ENCODE assay signal across 15 cellular contexts in the genomic region with DNA sequence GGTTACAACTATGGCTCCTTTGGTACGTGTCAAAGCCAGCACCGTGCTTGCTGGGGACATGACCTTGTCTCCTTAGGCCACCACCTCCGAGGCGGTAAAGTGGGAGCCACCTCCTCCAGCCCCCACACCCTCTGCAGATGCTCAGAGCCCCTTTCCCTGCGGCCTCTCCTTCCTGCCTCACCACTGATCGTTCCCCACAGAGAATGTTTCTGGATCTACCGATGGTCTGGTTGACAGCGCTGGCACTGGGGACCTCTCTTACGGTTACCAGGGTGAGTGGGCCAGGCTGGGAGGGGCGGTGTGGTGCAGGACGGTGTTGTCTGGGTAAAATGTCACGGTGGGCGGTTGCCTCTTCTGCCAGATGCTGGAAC. TPM values are rescaled to one million over a fixed set of nuclear protein-coding genes. Genes with fewer than 3 reads are reported as not detected.
A peak's percentile ranks its signal among the peaks of the same experiment; 100 is the strongest.
DNase-seq lines count a peak whose midpoint lies in the region; ATAC-seq and TF ChIP-seq lines count a peak whose summit lies in the region.
"Had no signal": no experiment of that assay in that cellular context is flagged by ENCODE, and none has a peak within 500 bp of the region (broad histone marks: within the 10 kb centered on the region; RNA-seq: fewer than 3 reads in every experiment).

No MANE protein-coding gene starts in this region.

- H3K4me1 Mint-ChIP-seq in chondrocyte (ENCODE audit: low read depth) (no peaks in the 10 kb centered on the region), nephron progenitor cell (peaks cover 27% of the 10 kb centered on the region)

- H3K9me3 Mint-ChIP-seq in chondrocyte (ENCODE audit: low read depth) (no peaks in the 10 kb centered on the region), nephron progenitor cell (no peaks in the 10 kb centered on the region)

- H3K27me3 Mint-ChIP-seq in chondrocyte (ENCODE audit: low read depth) (no peaks in the 10 kb centered on the region), nephron progenitor cell (ENCODE audit: low read depth, poor library complexity) (peaks cover 6% of the 10 kb centered on the region)

- peak overlapping the region in 1 of 10 donors; percentile 69 for H3K27ac ChIP-seq in heart right ventricle
- H3K27ac ChIP-seq: neutrophil, WERI-Rb-1 had no signal

- peaks cover 0 to 25% (median 0%) of the 10 kb centered on the region in 9 donors for H3K4me1 ChIP-seq in heart right ventricle

- no peaks in the 10 kb centered on the region for H3K9me3 ChIP-seq in heart right ventricle
- H3K9me3 ChIP-seq: gastroesophageal sphincter, neutrophil had no signal

- 86 to 87% methylated on average over 13 of the region's 13 CpGs for WGBS in heart right ventricle, 2 donors

- H3K27me3 ChIP-seq in heart right ventricle = no peaks in the 10 kb centered on the region
- H3K27me3 ChIP-seq: gastroesophageal sphincter, neutrophil had no signal

- H3K27ac Mint-ChIP-seq in chondrocyte (ENCODE audit: unreplicated experiment) (peak overlapping the region; percentile 71), nephron progenitor cell (peak overlapping the region; percentile 57)

- peaks cover 18% of the 10 kb centered on the region for H3K36me3 Mint-ChIP-seq in chondrocyte (ENCODE audit: low read depth)
- peaks cover 20% of the 10 kb centered on the region for H3K36me3 Mint-ChIP-seq in nephron progenitor cell (ENCODE audit: low read depth)

- intact Hi-C loops in left cardiac atrium (cut with DNase I) (no loop called here), heart right ventricle (cut with DNase I) (no loop called here)

- H3K4me3 Mint-ChIP-seq in chondrocyte (ENCODE audit: unreplicated experiment) (no peak overlapping the region), nephron progenitor cell (no peak overlapping the region)

- no peak overlapping the region for H3K4me3 ChIP-seq in heart right ventricle
- H3K4me3 ChIP-seq: gastroesophageal sphincter had no signal

- no peak for ATAC-seq in left cardiac atrium
- ATAC-seq in heart right ventricle = no peak
- no peak for ATAC-seq in HG03025 (IDR thresholded peaks at IDR 0.05; ENCODE audit: low FRiP score, unreplicated experiment)
- ATAC-seq in HG03442 (IDR thresholded peaks at IDR 0.05; ENCODE audit: unreplicated experiment) = no peak
- ATAC-seq: esophagus mucosa, gastroesophageal sphincter had no signal

- DNase-seq in left cardiac atrium = peak; percentile 5
- DNase-seq in heart right ventricle = no peak
- DNase-seq in chondrocyte (ENCODE audit: low spot score) = peak; percentile 83
- DNase-seq in nephron progenitor cell = no peak
- peak; percentile 41 for DNase-seq in ureter (ENCODE audit: low spot score)
- DNase-seq in DMS153 treated with DMSO at 0.1 percent for 48 hours (lab: John Stamatoyannopoulos, UW; ENCODE audit: unreplicated experiment) = no peak
- DNase-seq: NCI-H526 treated with DMSO at 0.1 percent for 48 hours, SHP77, T-helper 2 cell, WERI-Rb-1 had no signal

- TF ChIP-seq CTCF in heart right ventricle (IDR thresholded peaks at IDR 0.05) (no peak), chondrocyte (IDR thresholded peaks at IDR 0.05) (no peak), nephron progenitor cell (IDR thresholded peaks at IDR 0.05) (no peak)

- H3K36me3 ChIP-seq in heart right ventricle = peaks cover 0 to 100% (median 61%) of the 10 kb centered on the region in 9 donors

RNA-seq across cellular contexts. Expression of a gene that starts 8.9 kb away (rescaled TPM):
- total RNA-seq in left cardiac atrium = 10 to 100 TPM; 40.8 to 48.5 TPM
- total RNA-seq in heart right ventricle = 10 to 100 TPM; 16.2 to 33.6 (median 22.0) TPM
- 10 to 100 TPM; 13.0 to 28.1 TPM for polyA plus RNA-seq in heart right ventricle
- 32.4 to 42.5 TPM (median 38.8 TPM) in 3 replicates for total RNA-seq in chondrocyte
- 36.5 TPM for total RNA-seq in ureter

RNA-seq across cellular contexts. Expression of a gene that starts 11.8 kb away (rescaled TPM):
- total RNA-seq in left cardiac atrium = 1,000 to 10,000 TPM in 1 of 2 donors, 100 to 1,000 TPM in 1; 829 to 1,367 TPM
- total RNA-seq in heart right ventricle = 100 to 1,000 TPM in 5 of 10 donors, 10 to 100 TPM in 5; 71.7 to 215 (median 99.9) TPM
- polyA plus RNA-seq in heart right ventricle = 100 to 1,000 TPM; 319 to 883 TPM
- total RNA-seq in chondrocyte = 854 to 4,666 TPM (median 4,556 TPM) in 3 replicates
- total RNA-seq in ureter = 1,521 TPM

RNA-seq across cellular contexts. Expression of a gene that starts 43.3 kb away (rescaled TPM):
- 10 to 100 TPM; 46.2 to 62.5 TPM for total RNA-seq in left cardiac atrium
- total RNA-seq in heart right ventricle = 10 to 100 TPM; 48.8 to 71.5 (median 64.2) TPM
- 10 to 100 TPM; 18.7 to 21.6 TPM for polyA plus RNA-seq in heart right ventricle
- total RNA-seq in chondrocyte = 85.4 to 98.0 TPM (median 90.5 TPM) in 3 replicates
- 77.2 TPM for total RNA-seq in ureter

RNA-seq across cellular contexts. Expression of a gene that starts 44.5 kb away (rescaled TPM):
- 10 to 100 TPM; 29.2 to 42.5 TPM for total RNA-seq in left cardiac atrium
- total RNA-seq in heart right ventricle = 10 to 100 TPM; 20.5 to 33.6 (median 26.2) TPM
- 10 to 100 TPM; 29.8 to 47.0 TPM for polyA plus RNA-seq in heart right ventricle
- total RNA-seq in chondrocyte = 42.8 to 71.0 TPM (median 43.0 TPM) in 3 replicates
- 99.6 TPM for total RNA-seq in ureter

RNA-seq across cellular contexts. Expression of a gene that starts 45.1 kb away (rescaled TPM):
- 10 to 100 TPM; 20.3 to 21.0 TPM for total RNA-seq in left cardiac atrium
- 10 to 100 TPM; 20.3 to 33.5 (median 27.6) TPM for total RNA-seq in heart right ventricle
- polyA plus RNA-seq in heart right ventricle = 1 to 10 TPM; 7.3 to 7.7 TPM
- total RNA-seq in chondrocyte = 21.8 to 26.1 TPM (median 24.7 TPM) in 3 replicates
- total RNA-seq in ureter = 32.1 TPM

Comparison
In these comparisons a context has a peak if more than half of its experiments do, and no peak if none do; other contexts are left out.
1. DNase-seq: peak in left cardiac atrium (single experiment), chondrocyte (single experiment) and ureter (single experiment); none in heart right ventricle (0 of 2), nephron progenitor cell (single experiment) and DMS153 treated with DMSO at 0.1 percent for 48 hours (single experiment).